Comparison of ENCODE assay signal across 28 cellular contexts in the genomic region with DNA sequence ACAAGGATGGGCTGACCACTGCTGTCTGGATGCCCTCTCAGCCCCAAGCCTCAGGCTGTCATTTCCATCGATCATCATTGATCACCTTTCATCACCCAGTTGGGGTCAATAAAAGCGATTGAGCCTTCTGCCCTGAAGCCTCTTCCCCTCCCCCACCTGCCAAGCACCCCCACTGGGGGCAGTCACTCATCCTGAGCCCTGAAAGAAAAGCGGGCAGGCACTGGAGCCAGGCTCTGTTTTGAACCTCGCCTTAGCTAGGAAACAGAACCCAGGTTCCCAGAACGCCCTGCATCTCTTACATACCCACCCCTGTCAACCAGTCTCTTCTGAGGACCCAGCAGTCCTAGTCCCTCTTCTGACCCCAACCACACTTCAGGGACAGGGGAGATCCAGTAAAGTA.
"Had no signal": no experiment of that assay in that cellular context is flagged by ENCODE, and none has a peak within 500 bp of the region (broad histone marks: within the 10 kb centered on the region; RNA-seq: fewer than 3 reads in every experiment).

No MANE protein-coding gene starts in this region.

- FAIRE-seq: pancreas, small intestine had no signal

- H3K27me3 Mint-ChIP-seq: naive thymus-derived CD8-positive, alpha-beta T cell; natural killer cell treated with Interleukin-12 subunit alpha and Interleukin-12 subunit beta and Interleukin-15 and Interleukin-18, amount 100 ng/mL, for 72 hours; stimulated activated memory B cell treated with anti-CD40 and anti-IgM and Interleukin-4, amounts not matched to agents 10 μg/mL and 1 μg/mL and 100 μg/mL, for 72 hours; stimulated activated naive CD8-positive, alpha-beta T cell treated with anti-CD3 and anti-CD28 coated beads, Interleukin-15, amount 100 ng/mL, for 72 hours; type B pancreatic cell had no signal

- H3K27ac ChIP-seq: neutrophil, pancreas, psoas muscle, right lobe of liver, sigmoid colon, suprapubic skin, testis, tibial artery, transverse colon, upper lobe of right lung, uterus had no signal

- H3K4me1 ChIP-seq: uterus had no signal

- H3K36me3 ChIP-seq: uterus had no signal

- ATAC-seq: naive thymus-derived CD8-positive, alpha-beta T cell; natural killer cell treated with Interleukin-12 subunit alpha and Interleukin-12 subunit beta and Interleukin-15 and Interleukin-18, amount 100 ng/mL, for 72 hours; pancreas; psoas muscle; right lobe of liver; stimulated activated memory B cell treated with anti-CD40 and anti-IgM and Interleukin-4, amounts not matched to agents 10 μg/mL and 1 μg/mL and 100 μg/mL, for 72 hours; stimulated activated naive CD8-positive, alpha-beta T cell treated with anti-CD3 and anti-CD28 coated beads, Interleukin-15, amount 100 ng/mL, for 72 hours; stimulated activated naive CD8-positive, alpha-beta T cell treated with anti-CD3 and anti-CD28 coated beads, Interleukin-15, Interleukin-2, amounts not matched to agents 100 U/mL and 50 U/mL, for 24 hours; upper lobe of right lung had no signal

- H3K9me3 Mint-ChIP-seq: naive thymus-derived CD8-positive, alpha-beta T cell; natural killer cell treated with Interleukin-12 subunit alpha and Interleukin-12 subunit beta and Interleukin-15 and Interleukin-18, amount 100 ng/mL, for 72 hours; nephron progenitor cell; neural crest cell; stimulated activated memory B cell treated with anti-CD40 and anti-IgM and Interleukin-4, amounts not matched to agents 10 μg/mL and 1 μg/mL and 100 μg/mL, for 72 hours; stimulated activated naive CD8-positive, alpha-beta T cell treated with anti-CD3 and anti-CD28 coated beads, Interleukin-15, amount 100 ng/mL, for 72 hours; type B pancreatic cell had no signal

- H3K9me3 ChIP-seq: neutrophil, pancreas, psoas muscle, right lobe of liver, sigmoid colon, suprapubic skin, testis, tibial artery, transverse colon, upper lobe of right lung, uterus had no signal

- H3K27me3 ChIP-seq: pancreas, right lobe of liver, sigmoid colon, suprapubic skin, testis, tibial artery, transverse colon, upper lobe of right lung, uterus had no signal

- H3K27ac Mint-ChIP-seq: natural killer cell treated with Interleukin-12 subunit alpha and Interleukin-12 subunit beta and Interleukin-15 and Interleukin-18, amount 100 ng/mL, for 72 hours; nephron progenitor cell; stimulated activated memory B cell treated with anti-CD40 and anti-IgM and Interleukin-4, amounts not matched to agents 10 μg/mL and 1 μg/mL and 100 μg/mL, for 72 hours; stimulated activated naive CD8-positive, alpha-beta T cell treated with anti-CD3 and anti-CD28 coated beads, Interleukin-15, amount 100 ng/mL, for 72 hours; type B pancreatic cell had no signal

- DNase-seq: naive thymus-derived CD8-positive, alpha-beta T cell; nephron progenitor cell; nucleus accumbens; pancreas; psoas muscle; right cardiac atrium; right lobe of liver; sigmoid colon; small intestine; stimulated activated CD4-positive, alpha-beta T cell treated with anti-CD3 and anti-CD28 coated beads, Interleukin-15, amount 100 ng/mL, for 24 hours; stimulated activated CD4-positive, alpha-beta T cell treated with anti-CD3 and anti-CD28 coated beads, Interleukin-4, amount 100 ng/mL, for 1 hour; stimulated activated CD4-positive, alpha-beta T cell treated with anti-CD3 and anti-CD28 coated beads, Interleukin-4, amount 100 ng/mL, for 4 hours; stimulated activated CD8-positive, alpha-beta memory T cell treated with anti-CD3 and anti-CD28 coated beads, Interleukin-4, amount 100 ng/mL, for 48 hours; stimulated activated naive CD4-positive, alpha-beta T cell; stimulated activated naive CD8-positive, alpha-beta T cell treated with anti-CD3 and anti-CD28 coated beads, Interleukin-15, amount 100 ng/mL, for 72 hours; stimulated activated naive CD8-positive, alpha-beta T cell treated with anti-CD3 and anti-CD28 coated beads, Interleukin-15, Interleukin-2, amounts not matched to agents 100 U/mL and 50 U/mL, for 24 hours; substantia nigra; testis; tibial artery; transverse colon; upper lobe of right lung; uterus had no signal

- H3K4me3 ChIP-seq: pancreas, psoas muscle, right lobe of liver, sigmoid colon, suprapubic skin, testis, tibial artery, transverse colon, upper lobe of right lung, uterus had no signal

- H3K4me3 Mint-ChIP-seq: naive thymus-derived CD8-positive, alpha-beta T cell; natural killer cell treated with Interleukin-12 subunit alpha and Interleukin-12 subunit beta and Interleukin-15 and Interleukin-18, amount 100 ng/mL, for 72 hours; nephron progenitor cell; neural crest cell; stimulated activated memory B cell treated with anti-CD40 and anti-IgM and Interleukin-4, amounts not matched to agents 10 μg/mL and 1 μg/mL and 100 μg/mL, for 72 hours; stimulated activated naive CD8-positive, alpha-beta T cell treated with anti-CD3 and anti-CD28 coated beads, Interleukin-15, amount 100 ng/mL, for 72 hours; type B pancreatic cell had no signal
